In the genomic region with DNA sequence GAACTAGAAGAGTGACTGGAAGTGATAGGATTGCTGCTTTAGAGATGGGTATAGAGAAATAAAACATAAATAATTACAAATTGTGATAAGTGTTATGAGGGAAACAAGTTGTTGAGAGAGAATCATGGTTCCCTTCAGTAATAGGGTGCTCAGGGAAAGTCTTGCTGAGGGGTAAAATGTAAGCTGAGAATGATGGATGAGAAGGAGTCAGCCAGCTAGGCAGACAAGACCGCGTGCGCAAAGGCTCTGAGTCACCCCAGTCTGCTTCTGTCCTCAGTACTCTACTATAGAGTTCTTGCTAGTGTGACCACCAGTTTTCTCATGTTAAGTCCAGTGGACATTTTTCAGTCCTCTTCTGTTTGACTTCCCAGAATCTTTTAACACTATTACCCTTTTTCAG, we compare ENCODE assay signal across 16 cellular contexts. TPM values are rescaled to one million over a fixed set of nuclear protein-coding genes. Genes with fewer than 3 reads are reported as not detected.
DNase-seq lines count a peak whose midpoint lies in the region; ATAC-seq, FAIRE-seq and TF ChIP-seq lines count a peak whose summit lies in the region.
"Had no signal": no experiment of that assay in that cellular context is flagged by ENCODE, and none has a peak within 500 bp of the region (broad histone marks: within the 10 kb centered on the region; RNA-seq: fewer than 3 reads in every experiment).

No MANE protein-coding gene starts in this region.

- WGBS in esophagus squamous epithelium, 2 donors: 86 to 87% methylated on average over 3 of the region's 3 CpGs

- CTCF ChIA-PET in GM10248 (lab: Yijun Ruan, JAX): no interaction called here

- intact Hi-C loops in esophagus squamous epithelium (cut with DNase I): no loop called here

- POLR2A ChIA-PET in GM10248 (lab: Yijun Ruan, JAX): no interaction called here

- H3K9me3 ChIP-seq in esophagus squamous epithelium: no peaks in the 10 kb centered on the region
- H3K9me3 ChIP-seq: tibial artery had no signal

- H3K4me3 ChIP-seq in fibroblast of the aortic adventitia (ENCODE audit: low read depth, low read length) (no peak overlapping the region), esophagus squamous epithelium (no peak overlapping the region)
- H3K4me3 ChIP-seq: coronary artery, PC-9, tibial artery had no signal

- DNase-seq in A172 (ENCODE audit: low spot score): peak; percentile 82
- peak; percentile 43 for DNase-seq in EH (ENCODE audit: low read depth)
- DNase-seq in NOMO-1 treated with dmso at 0.1 percent for 144 hours (lab: John Stamatoyannopoulos, UW; ENCODE audit: unreplicated experiment): peak; percentile 3
- peak; percentile 6 for DNase-seq in fibroblast of the aortic adventitia (ENCODE audit: low read depth)
- DNase-seq in GM12891 (ENCODE audit: insufficient read length, low spot score): no peak
- no peak for DNase-seq in GM10248 (ENCODE audit: extremely low spot score)
- no peak for DNase-seq in esophagus squamous epithelium (lab: John Stamatoyannopoulos, UW)
- DNase-seq: CD8-positive, alpha-beta memory T cell; mesendoderm; NCI-H1417 treated with DMSO at 0.1 percent for 48 hours; posterior cingulate gyrus; tibial artery had no signal

- TF ChIP-seq POLR2A in GM12891 (IDR thresholded peaks at IDR 0.05; ENCODE audit: low read depth, low read length) (no peak), esophagus squamous epithelium (IDR thresholded peaks at IDR 0.05) (no peak)

- peaks cover 3 to 7% (median 5%) of the 10 kb centered on the region in 3 donors for H3K4me1 ChIP-seq in esophagus squamous epithelium

- ATAC-seq in GM21381 (IDR thresholded peaks at IDR 0.05; ENCODE audit: unreplicated experiment): no peak
- ATAC-seq: activated T-helper 17 cell treated with anti-CD3 and anti-CD28 coated beads, Interleukin-2, amount 50 U/mL, for 72 hours had no signal

- no peak overlapping the region for H3K27ac ChIP-seq in esophagus squamous epithelium
- H3K27ac ChIP-seq: coronary artery, PC-9, tibial artery had no signal

- H3K36me3 ChIP-seq in esophagus squamous epithelium: no peaks in the 10 kb centered on the region
- H3K36me3 ChIP-seq: tibial artery had no signal

- TF ChIP-seq CTCF in fibroblast of the aortic adventitia (IDR thresholded peaks at IDR 0.05; ENCODE audit: insufficient read depth, low read length) (no peak), GM10248 (IDR thresholded peaks at IDR 0.05; ENCODE audit: control extremely low read depth, extremely low read depth, low read depth, missing control alignments) (no peak), esophagus squamous epithelium (IDR thresholded peaks at IDR 0.05) (no peak)

- FAIRE-seq in GM12891 (lab: Jason Lieb, UNC): no peak

- no peaks in the 10 kb centered on the region for H3K27me3 ChIP-seq in esophagus squamous epithelium
- H3K27me3 ChIP-seq: tibial artery had no signal

TF ChIP-seq in GM12891, 5 proteins besides CTCF, POLR2A, EP300 and RAD21:
- TF ChIP-seq POLR2AphosphoS5 (IDR thresholded peaks at IDR 0.05; ENCODE audit: low read depth, low read length) (no peak), POU2F2 (IDR thresholded peaks at IDR 0.05; ENCODE audit: low read depth, low read length) (no peak), SPI1 (IDR thresholded peaks at IDR 0.05; ENCODE audit: low read depth, low read length) (no peak), PAX5 (IDR thresholded peaks at IDR 0.05; ENCODE audit: insufficient read depth, low read length, severe bottlenecking) (no peak), TAF1 (IDR thresholded peaks at IDR 0.05; ENCODE audit: low read depth, low read length) (no peak)

RNA-seq across cellular contexts. Expression of a gene that starts 39.5 kb away (rescaled TPM):
- total RNA-seq in A172 (2014; rRNA removed; shearing (Covaris generic)): 20.0 and 22.8 TPM in 2 replicates
- total RNA-seq in fibroblast of the aortic adventitia (ENCODE audit: low replicate concordance) (22.1 and 23.8 TPM in 2 replicates), esophagus squamous epithelium (10 to 100 TPM; 21.5 to 46.5 (median 30.2) TPM)
- 8.6 TPM for polyA plus RNA-seq in GM12891 (2012; ENCODE audit: low read depth, missing spikeins)

Comparison
In these comparisons a context has a peak if more than half of its experiments do, and no peak if none do; other contexts are left out.
1. DNase-seq: peak in A172 (single experiment), EH (single experiment), NOMO-1 treated with dmso at 0.1 percent for 144 hours (single experiment) and fibroblast of the aortic adventitia (single experiment); none in GM12891 (single experiment), GM10248 (single experiment) and esophagus squamous epithelium (single experiment).